In genomic region chr18:54717673-54718435, GRCh38 we compare ENCODE assay signal across 1 cellular context.
TF ChIP-seq lines count a peak whose summit lies in the region.

No MANE protein-coding gene starts in this region.

TF ChIP-seq in IMR-90, 13 proteins besides CTCF, POLR2A, EP300 and RAD21 (continued from another document):
- TF ChIP-seq, protein P1, sequence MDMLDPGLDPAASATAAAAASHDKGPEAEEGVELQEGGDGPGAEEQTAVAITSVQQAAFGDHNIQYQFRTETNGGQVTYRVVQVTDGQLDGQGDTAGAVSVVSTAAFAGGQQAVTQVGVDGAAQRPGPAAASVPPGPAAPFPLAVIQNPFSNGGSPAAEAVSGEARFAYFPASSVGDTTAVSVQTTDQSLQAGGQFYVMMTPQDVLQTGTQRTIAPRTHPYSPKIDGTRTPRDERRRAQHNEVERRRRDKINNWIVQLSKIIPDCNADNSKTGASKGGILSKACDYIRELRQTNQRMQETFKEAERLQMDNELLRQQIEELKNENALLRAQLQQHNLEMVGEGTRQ (IDR thresholded peaks at IDR 0.05; ENCODE audit: low read depth, low read length), result no peak
- TF ChIP-seq CHD1 (IDR thresholded peaks at IDR 0.05; ENCODE audit: low read depth, low read length), result no peak
- no peak for TF ChIP-seq RCOR1 (IDR thresholded peaks at IDR 0.05; ENCODE audit: insufficient replicate concordance, low read length)
- TF ChIP-seq, protein P2, sequence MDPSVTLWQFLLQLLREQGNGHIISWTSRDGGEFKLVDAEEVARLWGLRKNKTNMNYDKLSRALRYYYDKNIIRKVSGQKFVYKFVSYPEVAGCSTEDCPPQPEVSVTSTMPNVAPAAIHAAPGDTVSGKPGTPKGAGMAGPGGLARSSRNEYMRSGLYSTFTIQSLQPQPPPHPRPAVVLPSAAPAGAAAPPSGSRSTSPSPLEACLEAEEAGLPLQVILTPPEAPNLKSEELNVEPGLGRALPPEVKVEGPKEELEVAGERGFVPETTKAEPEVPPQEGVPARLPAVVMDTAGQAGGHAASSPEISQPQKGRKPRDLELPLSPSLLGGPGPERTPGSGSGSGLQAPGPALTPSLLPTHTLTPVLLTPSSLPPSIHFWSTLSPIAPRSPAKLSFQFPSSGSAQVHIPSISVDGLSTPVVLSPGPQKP (IDR thresholded peaks at IDR 0.05; ENCODE audit: borderline replicate concordance, low read depth, low read length), result no peak
- no peak for TF ChIP-seq BHLHE40 (IDR thresholded peaks at IDR 0.05; ENCODE audit: low read depth, low read length)
